Comparison of ENCODE assay signal across 8 cellular contexts in the genomic region with DNA sequence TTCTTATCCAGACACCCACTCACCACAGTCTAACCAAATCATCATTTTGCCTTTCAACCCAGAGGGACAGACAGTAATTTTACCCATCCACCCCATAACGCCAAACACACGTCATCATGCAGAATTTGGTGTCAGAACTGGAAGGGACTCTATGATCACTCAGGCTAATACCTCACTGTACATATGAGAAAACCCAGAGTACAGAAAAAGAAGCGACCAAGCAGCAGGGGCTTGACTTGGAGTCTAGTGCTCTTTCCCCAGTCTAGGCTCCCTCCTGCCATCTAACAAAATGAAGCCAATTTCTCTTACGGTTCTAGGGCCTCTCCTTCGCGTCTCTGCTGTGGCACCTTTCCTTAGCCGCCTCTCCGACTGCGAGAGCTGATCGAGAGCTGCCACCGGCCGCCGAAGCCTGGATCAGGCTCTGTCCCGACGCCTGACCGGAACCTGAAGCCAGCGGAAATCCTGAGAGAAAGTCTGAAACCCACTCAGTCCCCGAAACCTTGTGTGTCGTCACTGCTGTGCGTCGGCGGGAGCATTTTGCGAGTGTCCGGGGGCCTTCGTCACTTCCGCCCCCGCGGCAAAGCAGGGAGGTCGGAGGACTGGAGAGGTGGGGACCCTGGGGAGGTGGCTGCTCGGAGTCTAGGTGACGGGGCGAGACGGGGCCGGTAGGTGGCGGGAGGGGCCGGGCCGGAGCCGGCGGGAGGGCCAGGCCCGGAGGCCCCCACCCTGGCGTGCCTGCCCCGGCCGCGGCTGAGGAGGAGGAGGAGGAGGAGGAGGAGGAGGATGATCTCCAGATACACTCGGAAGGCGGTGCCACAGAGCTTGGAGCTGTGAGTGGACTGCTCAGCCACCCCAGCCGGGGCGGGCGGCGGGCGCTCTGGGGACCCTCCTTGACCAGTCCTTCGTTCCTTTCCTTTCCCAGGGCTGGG. TPM values are rescaled to one million over a fixed set of nuclear protein-coding genes. Genes with fewer than 3 reads are reported as not detected.
A peak's percentile ranks its signal among the peaks of the same experiment; 100 is the strongest.
DNase-seq lines count a peak whose midpoint lies in the region; ATAC-seq, FAIRE-seq and TF ChIP-seq lines count a peak whose summit lies in the region.

A gene (minus strand): TSS at position 452 of the 929 bp plus-strand sequence. CDS start 4,071 bp downstream, outside the sequence.
A gene (plus strand): TSS at position 563 of the 929 bp plus-strand sequence. CDS start 221 bp downstream, at position 784.

- H3K4me3 ChIP-seq in keratinocyte (ENCODE audit: control insufficient read depth in 2 of 3, extremely low read depth in 1 of 3, insufficient read depth in 2 of 3, low read depth in 1 of 3, low read length in 3 of 3) = peak within 1 kb of the TSS; percentile 89 to 98 (median 89)

- H3K79me2 ChIP-seq in keratinocyte (ENCODE audit: control insufficient read depth, insufficient read depth, low read length) = peaks cover 44% of the 10 kb centered on the region

- dilution Hi-C loops in keratinocyte (cut with MboI; ENCODE audit: extremely low pct_ligation_motif_present, low sequenced_read_pairs) = no loop called here

- H3K27me3 ChIP-seq in keratinocyte (ENCODE audit: control insufficient read depth, extremely low read depth, insufficient read depth, low read length) = no peaks in the 10 kb centered on the region

- H2AFZ ChIP-seq in keratinocyte (ENCODE audit: control insufficient read depth, low read length) = peak within 1 kb of the TSS; percentile 94

- no peaks in the 10 kb centered on the region for H3K4me1 ChIP-seq in keratinocyte (ENCODE audit: control insufficient read depth, extremely low read depth, insufficient read depth, low read length)

- peak; percentile 94 for FAIRE-seq in keratinocyte (lab: Jason Lieb, UNC)

- peak within 1 kb of the TSS; percentile 94 for H3K27ac ChIP-seq in keratinocyte (ENCODE audit: control insufficient read depth, insufficient read depth, low read length)

- DNase-seq in AG20443 (ENCODE audit: low spot score) = peak; percentile 96
- DNase-seq in NCI-H510A (lab: John Stamatoyannopoulos, UW) = peak; percentile 81
- DNase-seq in activated CD4-positive, alpha-beta T cell treated with anti-CD3 and anti-CD28 coated beads for 1 hour = peak; percentile 89
- peak; percentile 93 for DNase-seq in cerebellum (ENCODE audit: low spot score)
- DNase-seq in keratinocyte (ENCODE audit: low read depth, low spot score) = no peak
- peak; percentile 71 to 87 for DNase-seq in stimulated activated CD4-positive, alpha-beta T cell treated with anti-CD3 and anti-CD28 coated beads, Interleukin-15, amount 100 ng/mL, for 1 hour (ENCODE audit: low read depth in 1 of 2, low spot score in 1 of 2)

- peak; percentile 89 for ATAC-seq in GM19025 (IDR thresholded peaks at IDR 0.05; ENCODE audit: low read depth, unreplicated experiment)
- peak; percentile 91 for ATAC-seq in HG03354 (IDR thresholded peaks at IDR 0.05; ENCODE audit: poor library complexity, severe bottlenecking, unreplicated experiment)

- peaks cover 0 to 2% of the 10 kb centered on the region in 2 experiments for H3K36me3 ChIP-seq in keratinocyte (ENCODE audit: control insufficient read depth in 2 of 2, extremely low read depth in 1 of 2, insufficient read depth in 2 of 2, low read length in 2 of 2)

- no peaks in the 10 kb centered on the region for H3K9me1 ChIP-seq in keratinocyte (ENCODE audit: control insufficient read depth, extremely low read depth, insufficient read depth, low read length)

- peak within 1 kb of the TSS; percentile 84 for H3K4me2 ChIP-seq in keratinocyte (ENCODE audit: control insufficient read depth, extremely low read depth, insufficient read depth, low read depth, low read length)

- H4K20me1 ChIP-seq in keratinocyte (ENCODE audit: control insufficient read depth, extremely low read depth, insufficient read depth, low read length) = no peaks in the 10 kb centered on the region

- peak within 1 kb of the TSS; percentile 97 for H3K9ac ChIP-seq in keratinocyte (ENCODE audit: control insufficient read depth, extremely low read depth, insufficient read depth, low read length)

- peak in 1 of 3 experiments; percentile 15 for TF ChIP-seq CTCF in keratinocyte (optimal IDR thresholded peaks at IDR 0.05 in 1 of 3, IDR thresholded peaks at IDR 0.05 in 1 of 3, conservative IDR thresholded peaks at IDR 0.05 in 1 of 3; ENCODE audit: extremely low read depth in 1 of 3, insufficient read depth in 2 of 3, low read length in 3 of 3)

- no peaks in the 10 kb centered on the region for H3K9me3 ChIP-seq in keratinocyte (ENCODE audit: control insufficient read depth, low read depth, low read length)

RNA-seq across cellular contexts. Expression of the first gene that starts in this region (rescaled TPM):
- total RNA-seq in cerebellum = 25.7 TPM
- polyA plus RNA-seq in keratinocyte = 27.6 to 35.8 TPM (median 27.6 TPM) in 3 replicates
- 12.8 TPM for polyA plus RNA-seq in keratinocyte (2011; ENCODE audit: low read depth)
- 14.6 and 27.6 TPM in 2 replicates for polyA plus RNA-seq in keratinocyte (2011; cell fraction: cytosol; rRNA removed)
- 33.0 and 39.6 TPM in 2 replicates for polyA plus RNA-seq in keratinocyte (2011; cell fraction: nucleus; rRNA removed)
- 11.8 and 20.9 TPM in 2 replicates for polyA plus RNA-seq in keratinocyte (2012; ENCODE audit: low replicate concordance)
- polyA minus RNA-seq in keratinocyte = 19.1 to 32.2 TPM (median 19.4 TPM) in 3 replicates
- 14.4 TPM for polyA minus RNA-seq in keratinocyte (2011; cell fraction: cytosol; rRNA and poly(A)+ RNA removed)
- 22.5 and 32.0 TPM in 2 replicates for polyA minus RNA-seq in keratinocyte (2011; cell fraction: nucleus; rRNA and poly(A)+ RNA removed)

RNA-seq across cellular contexts. Expression of the second gene that starts in this region (rescaled TPM):
- total RNA-seq in cerebellum = 25.9 TPM
- 14.8 to 24.9 TPM (median 22.2 TPM) in 3 replicates for polyA plus RNA-seq in keratinocyte
- polyA plus RNA-seq in keratinocyte (2011; ENCODE audit: low read depth) = 15.0 TPM
- polyA plus RNA-seq in keratinocyte (2011; cell fraction: cytosol; rRNA removed) = 18.6 and 25.2 TPM in 2 replicates
- polyA plus RNA-seq in keratinocyte (2011; cell fraction: nucleus; rRNA removed) = 21.2 and 21.9 TPM in 2 replicates
- 10.7 and 11.1 TPM in 2 replicates for polyA plus RNA-seq in keratinocyte (2012; ENCODE audit: low replicate concordance)
- 11.3 to 22.0 TPM (median 20.9 TPM) in 3 replicates for polyA minus RNA-seq in keratinocyte
- polyA minus RNA-seq in keratinocyte (2011; cell fraction: cytosol; rRNA and poly(A)+ RNA removed) = 10.7 TPM
- polyA minus RNA-seq in keratinocyte (2011; cell fraction: nucleus; rRNA and poly(A)+ RNA removed) = 8.1 and 16.7 TPM in 2 replicates
